Comparison of ENCODE assay signal across 22 cellular contexts in genomic region chr6:4656106-4656505, GRCh38.
"Had no signal": no experiment of that assay in that cellular context is flagged by ENCODE, and none has a peak within 500 bp of the region (broad histone marks: within the 10 kb centered on the region; RNA-seq: fewer than 3 reads in every experiment).

No MANE protein-coding gene starts in this region.

- H3K9ac ChIP-seq: parathyroid adenoma had no signal

- H3K4me3 Mint-ChIP-seq: memory B cell; natural killer cell; stimulated activated effector memory CD8-positive, alpha-beta T cell treated with anti-CD3 and anti-CD28 coated beads, Interleukin-12 subunit alpha, Interleukin-12 subunit beta, amount 100 ng/mL, for 72 hours had no signal

- H3K9me3 Mint-ChIP-seq: natural killer cell; stimulated activated effector memory CD8-positive, alpha-beta T cell treated with anti-CD3 and anti-CD28 coated beads, Interleukin-12 subunit alpha, Interleukin-12 subunit beta, amount 100 ng/mL, for 72 hours had no signal

- H3K4me1 Mint-ChIP-seq: memory B cell had no signal

- H3K27ac Mint-ChIP-seq: memory B cell; natural killer cell; progenitor cell of endocrine pancreas; stimulated activated effector memory CD8-positive, alpha-beta T cell treated with anti-CD3 and anti-CD28 coated beads, Interleukin-12 subunit alpha, Interleukin-12 subunit beta, amount 100 ng/mL, for 72 hours had no signal

- H3K36me3 Mint-ChIP-seq: memory B cell; natural killer cell; stimulated activated effector memory CD8-positive, alpha-beta T cell treated with anti-CD3 and anti-CD28 coated beads, Interleukin-12 subunit alpha, Interleukin-12 subunit beta, amount 100 ng/mL, for 72 hours had no signal

- H3K27me3 ChIP-seq: gastrocnemius medialis, neutrophil, sigmoid colon, stomach, thyroid gland, upper lobe of left lung had no signal

- ATAC-seq: gastrocnemius medialis; left lobe of liver; natural killer cell; right cardiac atrium; stimulated activated effector memory CD8-positive, alpha-beta T cell treated with anti-CD3 and anti-CD28 coated beads, Interleukin-12 subunit alpha, Interleukin-12 subunit beta, amount 100 ng/mL, for 72 hours had no signal

- H3K79me2 ChIP-seq: parathyroid adenoma had no signal

- DNase-seq: cortex of kidney; effector CD4-positive, alpha-beta T cell; foreskin fibroblast; gastrocnemius medialis; head of caudate nucleus; kidney; natural killer cell; right cardiac atrium; sigmoid colon; stimulated activated CD4-positive, alpha-beta T cell treated with anti-CD3 and anti-CD28 coated beads, Interleukin-2, amount 100 ng/mL, for 24 hours; stimulated activated CD4-positive, alpha-beta T cell treated with anti-CD3 and anti-CD28 coated beads, Interleukin-4, amount 100 ng/mL, for 24 hours; stimulated activated naive CD4-positive, alpha-beta T cell treated with Interleukin-2 at 50 U/mL for 16 hours; stomach; thyroid gland; upper lobe of left lung had no signal

- H2AFZ ChIP-seq: parathyroid adenoma had no signal

- H3K27ac ChIP-seq: gastrocnemius medialis, neutrophil, parathyroid adenoma, sigmoid colon, stomach, thyroid gland, upper lobe of left lung had no signal

- H3K4me1 ChIP-seq: parathyroid adenoma, thyroid gland, upper lobe of left lung had no signal

- H3K9me3 ChIP-seq: gastrocnemius medialis, neutrophil, sigmoid colon, stomach, thyroid gland had no signal

- H3K36me3 ChIP-seq: gastrocnemius medialis, neutrophil, sigmoid colon, stomach, thyroid gland, upper lobe of left lung had no signal

- H3K4me3 ChIP-seq: gastrocnemius medialis, lung, sigmoid colon, stomach, thyroid gland, upper lobe of left lung had no signal
